Comparison of ENCODE assay signal across 8 cellular contexts in genomic region chr9:34701023-34701768, GRCh38. TPM values are rescaled to one million over a fixed set of nuclear protein-coding genes. Genes with fewer than 3 reads are reported as not detected.
A peak's percentile ranks its signal among the peaks of the same experiment; 100 is the strongest.
DNase-seq lines count a peak whose midpoint lies in the region; ATAC-seq and TF ChIP-seq lines count a peak whose summit lies in the region.

No MANE protein-coding gene starts in this region.

- H3K4me1 Mint-ChIP-seq in stimulated activated naive CD8-positive, alpha-beta T cell treated with anti-CD3 and anti-CD28 coated beads, Interleukin-15, amount 100 ng/mL, for 72 hours: peaks cover 6% of the 10 kb centered on the region

- TF ChIP-seq RAD21 in IMR-90 (IDR thresholded peaks at IDR 0.05; ENCODE audit: low read length): peak; percentile 48

- H3K14ac ChIP-seq in IMR-90 (replicated peaks; ENCODE audit: low read depth, low read length): no peak overlapping the region

- no peaks in the 10 kb centered on the region for H3K9me3 Mint-ChIP-seq in stimulated activated naive CD8-positive, alpha-beta T cell treated with anti-CD3 and anti-CD28 coated beads, Interleukin-15, amount 100 ng/mL, for 72 hours

- H3K18ac ChIP-seq in IMR-90 (ENCODE audit: low read depth, low read length): no peak overlapping the region

- POLR2A ChIA-PET in IMR-90 (lab: Charles Lee; ENCODE audit: unreplicated experiment): no interaction called here

- TF ChIP-seq CTCF in GM12864 (IDR thresholded peaks at IDR 0.05; ENCODE audit: low read depth, low read length, missing control alignments) (peak; percentile 73), IMR-90 (conservative IDR thresholded peaks at IDR 0.05; ENCODE audit: low read depth, low read length) (peak; percentile 78)

- no peak overlapping the region for H2BK15ac ChIP-seq in IMR-90 (ENCODE audit: low read depth, low read length)

- H3K4me1 ChIP-seq in IMR-90 (ENCODE audit: control insufficient read depth, insufficient read depth, low read length) (no peaks in the 10 kb centered on the region), neuron (ENCODE audit: insufficient read depth, low read length) (peaks cover 4% of the 10 kb centered on the region)

- H4K20me1 ChIP-seq in IMR-90 (ENCODE audit: insufficient read depth, low read length): no peaks in the 10 kb centered on the region

- no peak overlapping the region for H2AK5ac ChIP-seq in IMR-90 (ENCODE audit: low read depth, low read length)

- in situ Hi-C loops in IMR-90 (cut with MboI; ENCODE audit: low sequenced_read_pairs): no loop called here

- H4K91ac ChIP-seq in IMR-90 (ENCODE audit: insufficient read depth, low read depth, low read length): no peak overlapping the region

- peaks cover 13% of the 10 kb centered on the region for H3K27me3 Mint-ChIP-seq in stimulated activated naive CD8-positive, alpha-beta T cell treated with anti-CD3 and anti-CD28 coated beads, Interleukin-15, amount 100 ng/mL, for 72 hours

- H3K36me3 ChIP-seq in IMR-90 (ENCODE audit: control insufficient read depth, insufficient read depth, low read length) (no peaks in the 10 kb centered on the region), neuron (ENCODE audit: insufficient read depth, low read length) (no peaks in the 10 kb centered on the region)

- intact Hi-C loops in IMR-90 (cut with micrococcal nuclease): no loop called here

- no peak overlapping the region; a peak in 1 of 4 replicates for H4K8ac ChIP-seq in IMR-90 (ENCODE audit: low read depth in 2 of 2, low read length in 2 of 2)

- no peak overlapping the region for H3K27ac ChIP-seq in IMR-90 (ENCODE audit: insufficient read depth, low read length)

- ATAC-seq in IMR-90 (ENCODE audit: low read depth) (peak; percentile 90), HG03432 (IDR thresholded peaks at IDR 0.05; ENCODE audit: unreplicated experiment) (no peak)
- ATAC-seq in stimulated activated naive CD8-positive, alpha-beta T cell treated with anti-CD3 and anti-CD28 coated beads, Interleukin-15, amount 100 ng/mL, for 72 hours: peak; percentile 90

- TF ChIP-seq POLR2A in IMR-90 (IDR thresholded peaks at IDR 0.05; ENCODE audit: low read depth, low read length): no peak

- H2BK5ac ChIP-seq in IMR-90 (ENCODE audit: low read depth, low read length, poor library complexity, severe bottlenecking): no peak overlapping the region

- no peak overlapping the region for H3K4ac ChIP-seq in IMR-90 (ENCODE audit: low read depth, low read length)

- H3K23ac ChIP-seq in IMR-90 (ENCODE audit: low read depth, low read length): no peak overlapping the region

- no TSS peak for BruUV-seq in IMR-90 (replicated peaks; lab: Mats Ljungman, UMichigan)

- DNase-seq in GM12864 (ENCODE audit: low read depth) (no peak), IMR-90 (peak; percentile 29), SHP77 treated with DMSO at 0.1 percent for 48 hours (lab: John Stamatoyannopoulos, UW) (peak; percentile 0), germinal center (ENCODE audit: low spot score) (peak; percentile 82)
- peak; percentile 81 for DNase-seq in activated naive CD4-positive, alpha-beta T cell treated with Interleukin-2 at 50 U/mL for 16 hours
- DNase-seq in stimulated activated naive CD8-positive, alpha-beta T cell treated with anti-CD3 and anti-CD28 coated beads, Interleukin-15, amount 100 ng/mL, for 72 hours: peak; percentile 82 to 83

- no peak overlapping the region for H2BK20ac ChIP-seq in IMR-90 (ENCODE audit: low read depth, low read length)

- CTCF ChIA-PET in IMR-90 (lab: Yijun Ruan, JAX): interaction anchor here (0.6 to 2.5 kb wide), 6 partner anchors 9 to 343 kb away, joined by 3 to 14 read pairs (median 4); partner anchors contain the start of gene CCL21

- H3K9me3 ChIP-seq in IMR-90 (ENCODE audit: control insufficient read depth, insufficient read depth, low read length) (no peaks in the 10 kb centered on the region), neuron (ENCODE audit: low read length) (no peaks in the 10 kb centered on the region)

- dilution Hi-C loops in IMR-90 (cut with HindIII; ENCODE audit: low sequenced_read_pairs, unreplicated experiment): no loop called here

- peak overlapping the region; percentile 61 for H2AK9ac ChIP-seq in IMR-90 (replicated peaks; ENCODE audit: low read depth, low read length, poor library complexity)

- no peak overlapping the region for H4K5ac ChIP-seq in IMR-90 (ENCODE audit: low read depth, low read length)

- H3K4me3 ChIP-seq in GM12864 (ENCODE audit: low read depth, low read length) (peak overlapping the region; percentile 17), IMR-90 (ENCODE audit: insufficient read depth, low read depth, low read length) (peak overlapping the region; percentile 42), neuron (ENCODE audit: low read length) (peak overlapping the region; percentile 46)

- H2AFZ ChIP-seq in IMR-90 (replicated peaks; ENCODE audit: low read length, poor library complexity) (peak overlapping the region; percentile 95), neuron (ENCODE audit: low read depth, low read length) (peak overlapping the region; percentile 87)

- peak overlapping the region; percentile 68 to 84 for H3K4me3 Mint-ChIP-seq in stimulated activated naive CD8-positive, alpha-beta T cell treated with anti-CD3 and anti-CD28 coated beads, Interleukin-15, amount 100 ng/mL, for 72 hours

- H3K27ac Mint-ChIP-seq in stimulated activated naive CD8-positive, alpha-beta T cell treated with anti-CD3 and anti-CD28 coated beads, Interleukin-15, amount 100 ng/mL, for 72 hours: no peak overlapping the region

- 0 out of 2 replicates have a peak overlapping the region, but pooled peaks have one; percentile 32 for H3K9ac ChIP-seq in IMR-90 (ENCODE audit: low read depth, low read length)

- H3K9me1 ChIP-seq in IMR-90 (ENCODE audit: insufficient read depth, low read length): no peaks in the 10 kb centered on the region

- peak overlapping the region; percentile 91 for H3K4me2 ChIP-seq in IMR-90 (ENCODE audit: low read depth, low read length)

- H3K79me1 ChIP-seq in IMR-90 (ENCODE audit: low read depth in 1 of 2, low read length in 2 of 2): no peaks in the 10 kb centered on the region

- H3K56ac ChIP-seq in IMR-90 (ENCODE audit: extremely low read depth, insufficient read depth, low read length): no peak overlapping the region

- WGBS in IMR-90 (ENCODE audit: extremely low coverage in 2 of 2, insufficient read length in 1 of 2), 2 experiments: 15% methylated on average over 14 of the region's 52 CpGs; no CpG with 5 or more reads in 1 of the 2 experiments

- H3K27me3 ChIP-seq in IMR-90 (ENCODE audit: control insufficient read depth, insufficient read depth, low read length) (peaks cover 7% of the 10 kb centered on the region), neuron (ENCODE audit: insufficient read depth, low read length) (peaks cover 25% of the 10 kb centered on the region)

- H2BK120ac ChIP-seq in IMR-90 (ENCODE audit: low read depth, low read length): no peak overlapping the region

TF ChIP-seq in IMR-90, 13 proteins besides CTCF, POLR2A, EP300 and RAD21 (continues in another document):
- TF ChIP-seq CEBPB (IDR thresholded peaks at IDR 0.05; ENCODE audit: low read depth, low read length) (no peak), NFE2L2 (IDR thresholded peaks at IDR 0.05; ENCODE audit: low read depth, low read length) (no peak), MAZ (IDR thresholded peaks at IDR 0.05; ENCODE audit: borderline replicate concordance, low read depth, low read length) (peak; percentile 52; the same call in 1 of the 2 replicates), FOS (IDR thresholded peaks at IDR 0.05; ENCODE audit: low read depth, low read length) (no peak), USF2 (IDR thresholded peaks at IDR 0.05; ENCODE audit: low read depth, low read length) (no peak), CHD1 (IDR thresholded peaks at IDR 0.05; ENCODE audit: low read depth, low read length) (no peak), SMC3 (IDR thresholded peaks at IDR 0.05; ENCODE audit: low read depth, low read length) (peak; percentile 23; the same call in 1 of the 2 replicates), RCOR1 (IDR thresholded peaks at IDR 0.05; ENCODE audit: insufficient replicate concordance, low read length) (no peak), MAFK (IDR thresholded peaks at IDR 0.05; ENCODE audit: low read depth, low read length) (no peak), MXI1 (IDR thresholded peaks at IDR 0.05; ENCODE audit: borderline replicate concordance, low read depth, low read length) (peak; percentile 29; the same call in 1 of the 2 replicates)

RNA-seq across cellular contexts. Expression of gene CCL21, which starts 8.7 kb away (rescaled TPM):
- not detected in 2 replicates for total RNA-seq in IMR-90 (2012; rRNA removed)
- not detected in 2 replicates for polyA plus RNA-seq in IMR-90 (2012; rRNA removed)
- not detected in 2 replicates for polyA plus RNA-seq in IMR-90 (2012; cell fraction: cytosol; rRNA removed)
- polyA plus RNA-seq in IMR-90 (2012; cell fraction: nucleus; rRNA removed; ENCODE audit: low replicate concordance): not detected in 2 replicates

RNA-seq across cellular contexts. Expression of gene CCL19, which starts 10.1 kb away (rescaled TPM):
- total RNA-seq in IMR-90 (2012; rRNA removed): not detected in 2 replicates
- not detected in 2 replicates for polyA plus RNA-seq in IMR-90 (2012; rRNA removed)
- polyA plus RNA-seq in IMR-90 (2012; cell fraction: cytosol; rRNA removed): not detected in 2 replicates
- not detected in 2 replicates for polyA plus RNA-seq in IMR-90 (2012; cell fraction: nucleus; rRNA removed; ENCODE audit: low replicate concordance)

RNA-seq across cellular contexts. Expression of gene CCL27, which starts 38.7 kb away (rescaled TPM):
- 0.18 TPM in 1 of 2 replicates, not detected in the other for total RNA-seq in IMR-90 (2012; rRNA removed)
- 0.17 and 0.26 TPM in 2 replicates for polyA plus RNA-seq in IMR-90 (2012; rRNA removed)
- polyA plus RNA-seq in IMR-90 (2012; cell fraction: cytosol; rRNA removed): 0.04 TPM in 1 of 2 replicates, not detected in the other
- polyA plus RNA-seq in IMR-90 (2012; cell fraction: nucleus; rRNA removed; ENCODE audit: low replicate concordance): 0.20 and 0.40 TPM in 2 replicates

RNA-seq across cellular contexts. Expression of gene IL11RA, which starts 49.2 kb away (rescaled TPM):
- 6.9 and 8.2 TPM in 2 replicates for total RNA-seq in IMR-90 (2012; rRNA removed)
- 15.9 and 19.2 TPM in 2 replicates for polyA plus RNA-seq in IMR-90 (2012; rRNA removed)
- polyA plus RNA-seq in IMR-90 (2012; cell fraction: cytosol; rRNA removed): 15.4 and 16.4 TPM in 2 replicates
- 81.4 and 161 TPM in 2 replicates for polyA plus RNA-seq in IMR-90 (2012; cell fraction: nucleus; rRNA removed; ENCODE audit: low replicate concordance)

RNA-seq across cellular contexts. Expression of gene GALT, which starts 54.7 kb away (rescaled TPM):
- 12.5 and 15.8 TPM in 2 replicates for total RNA-seq in IMR-90 (2012; rRNA removed)
- polyA plus RNA-seq in IMR-90 (2012; rRNA removed): 34.6 and 36.6 TPM in 2 replicates
- 17.9 and 19.0 TPM in 2 replicates for polyA plus RNA-seq in IMR-90 (2012; cell fraction: cytosol; rRNA removed)
- polyA plus RNA-seq in IMR-90 (2012; cell fraction: nucleus; rRNA removed; ENCODE audit: low replicate concordance): 231 and 346 TPM in 2 replicates
